ENCODE assay signal across 8 cellular contexts in genomic region chr17:80219013-80219776, GRCh38. TPM values are rescaled to one million over a fixed set of nuclear protein-coding genes. Genes with fewer than 3 reads are reported as not detected.
A peak's percentile ranks its signal among the peaks of the same experiment; 100 is the strongest.
DNase-seq lines count a peak whose midpoint lies in the region; ATAC-seq, FAIRE-seq and TF ChIP-seq lines count a peak whose summit lies in the region.

No MANE protein-coding gene starts in this region.

- no peaks in the 10 kb centered on the region for H3K9me3 ChIP-seq in HUES6 (ENCODE audit: control insufficient read depth, insufficient read depth, low read depth, low read length)
- H3K9me3 ChIP-seq in RWPE2 (ENCODE audit: severe bottlenecking) = no peaks in the 10 kb centered on the region

- peak; percentile 98 for FAIRE-seq in GM19239 (lab: Jason Lieb, UNC)

- H3K4me1 ChIP-seq in HUES6 (ENCODE audit: control insufficient read depth, insufficient read depth, low read length) (peaks cover 12% of the 10 kb centered on the region; the same call in 1 of the 2 replicates), RWPE2 (ENCODE audit: insufficient read depth, poor library complexity, severe bottlenecking) (no peaks in the 10 kb centered on the region), foreskin keratinocyte (no peaks in the 10 kb centered on the region)

- POLR2A ChIA-PET in AG04449 (lab: Yijun Ruan, JAX) = interaction anchor here (2.3 kb wide), 1 partner anchor 74 kb away, joined by 8 read pairs; no protein-coding TSS in a partner anchor

- CTCF ChIA-PET in AG04449 (lab: Yijun Ruan, JAX) = no interaction called here

- H3K36me3 ChIP-seq in HUES6 (ENCODE audit: control insufficient read depth, insufficient read depth, low read length) (peaks cover 19% of the 10 kb centered on the region), RWPE2 (ENCODE audit: low read depth) (peaks cover 5% of the 10 kb centered on the region; the same call in 1 of the 2 replicates)

- TF ChIP-seq CTCF in AG04449 (IDR thresholded peaks at IDR 0.05; ENCODE audit: insufficient read depth, low read length, missing control alignments) (no peak), RWPE2 (IDR thresholded peaks at IDR 0.05; ENCODE audit: poor library complexity, severe bottlenecking) (no peak), foreskin keratinocyte (conservative IDR thresholded peaks at IDR 0.05) (no peak)

- DNase-seq in AG04449 (ENCODE audit: low read depth, low spot score) (peak; percentile 17), GM19239 (ENCODE audit: insufficient read length, low spot score) (peak; percentile 94), RWPE2 (ENCODE audit: low spot score) (no peak), foreskin keratinocyte (peak; percentile 13 to 37), non-pigmented ciliary epithelial cell (ENCODE audit: low read depth) (peak; percentile 19)
- DNase-seq in activated T-helper 9 cell treated with anti-CD3 and anti-CD28 coated beads, Interleukin-2, amount 50 U/mL, for 16 hours (ENCODE audit: low read depth) = peak; percentile 90

- no peak overlapping the region; the same call in 1 of the 2 replicates for H3K27ac ChIP-seq in HUES6 (ENCODE audit: low read depth, low read length)
- peak overlapping the region; percentile 61 for H3K27ac ChIP-seq in RWPE2 (ENCODE audit: poor library complexity, severe bottlenecking)
- no peak overlapping the region for H3K27ac ChIP-seq in foreskin keratinocyte
- H3K27ac ChIP-seq in temporal lobe (ENCODE audit: low read depth, low read length) = peak overlapping the region; percentile 44

- peak overlapping the region; percentile 82 for H3K9ac ChIP-seq in HUES6 (ENCODE audit: low read length)

- peak; percentile 24 for ATAC-seq in RWPE2 (ENCODE audit: low read depth)
- no peak for ATAC-seq in foreskin keratinocyte

- no peaks in the 10 kb centered on the region for H3K27me3 ChIP-seq in HUES6 (ENCODE audit: control insufficient read depth, insufficient read depth, low read length)
- H3K27me3 ChIP-seq in RWPE2 (ENCODE audit: insufficient read depth, poor library complexity, severe bottlenecking) = no peaks in the 10 kb centered on the region
- H3K27me3 ChIP-seq in foreskin keratinocyte = no peaks in the 10 kb centered on the region

- peak overlapping the region; percentile 78 for H3K4me3 ChIP-seq in AG04449 (ENCODE audit: low read depth, low read length)
- peak overlapping the region; percentile 91 for H3K4me3 ChIP-seq in HUES6 (ENCODE audit: low read depth, low read length)
- H3K4me3 ChIP-seq in RWPE2 (ENCODE audit: severe bottlenecking) = peak overlapping the region; percentile 77

RNA-seq across cellular contexts. Expression of gene SGSH, which starts 0.9 kb away (rescaled TPM):
- total RNA-seq in foreskin keratinocyte (10.3 and 11.8 TPM in 2 replicates), temporal lobe (5.7 TPM)
- polyA plus RNA-seq in foreskin keratinocyte = 12.4 and 13.0 TPM in 2 replicates

RNA-seq across cellular contexts. Expression of gene SLC26A11, which starts 1.0 kb away (rescaled TPM):
- total RNA-seq in foreskin keratinocyte (3.3 and 3.9 TPM in 2 replicates), temporal lobe (10.6 TPM)
- polyA plus RNA-seq in foreskin keratinocyte = 2.5 and 3.4 TPM in 2 replicates

RNA-seq across cellular contexts. Expression of gene RNF213, which starts 41.5 kb away (rescaled TPM):
- 51.1 and 60.1 TPM in 2 replicates for total RNA-seq in foreskin keratinocyte
- polyA plus RNA-seq in foreskin keratinocyte = 15.4 and 15.8 TPM in 2 replicates
- 16.0 TPM for total RNA-seq in temporal lobe

RNA-seq across cellular contexts. Expression of gene CARD14, which starts 49.4 kb away (rescaled TPM):
- 0.04 and 0.24 TPM in 2 replicates for total RNA-seq in foreskin keratinocyte
- polyA plus RNA-seq in foreskin keratinocyte = 0.10 TPM in 2 replicates
- total RNA-seq in temporal lobe = 0.74 TPM

Comparison
In these comparisons a context has a peak if more than half of its experiments do, and no peak if none do; other contexts are left out.
1. H3K27ac ChIP-seq: peak in RWPE2 (single experiment) and temporal lobe (single experiment); none in HUES6 (single experiment) and foreskin keratinocyte (single experiment).
2. Peak in every context shown above with its lines, with median percentiles within 50 percentile points of each other: H3K4me3 ChIP-seq.